21 cellular contexts compared by ENCODE assay signal in the genomic region with DNA sequence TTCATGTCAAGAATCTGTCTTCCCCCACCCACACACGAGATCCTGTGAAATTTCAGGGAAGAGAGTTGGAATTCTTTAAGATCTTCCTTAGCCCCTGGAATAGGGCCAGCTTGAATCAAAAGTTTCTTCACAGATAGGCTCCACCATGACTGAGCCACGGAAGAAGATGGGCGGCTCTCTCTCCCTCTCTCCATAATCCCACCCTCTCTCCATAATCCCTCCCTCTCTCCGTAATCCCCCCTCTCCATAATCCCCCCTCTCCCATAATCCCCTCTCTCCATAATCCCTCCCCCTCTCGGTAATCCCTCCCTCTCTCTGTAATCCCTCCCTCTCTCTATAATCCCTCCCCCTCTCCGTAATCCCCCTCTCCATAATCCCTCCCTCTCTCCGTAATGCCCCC. TPM values are rescaled to one million over a fixed set of nuclear protein-coding genes. Genes with fewer than 3 reads are reported as not detected.
DNase-seq lines count a peak whose midpoint lies in the region; FAIRE-seq and TF ChIP-seq lines count a peak whose summit lies in the region.
"Had no signal": no experiment of that assay in that cellular context is flagged by ENCODE, and none has a peak within 500 bp of the region (broad histone marks: within the 10 kb centered on the region; RNA-seq: fewer than 3 reads in every experiment).

No MANE protein-coding gene starts in this region.

- in situ Hi-C loops in SK-MEL-5 (cut with HindIII; ENCODE audit: low pct_unique_long_range_greater_than_20kb, low sequenced_read_pairs) = no loop called here

- no peak for TF ChIP-seq CTCF in Calu3 (IDR thresholded peaks at IDR 0.05; ENCODE audit: unreplicated experiment)

- no peak overlapping the region for H3K27ac Mint-ChIP-seq in Calu3 (ENCODE audit: unreplicated experiment)
- H3K27ac Mint-ChIP-seq: CD4-positive, alpha-beta memory T cell; GM23338 had no signal

- BruUV-seq in Calu3 (replicated peaks; lab: Mats Ljungman, UMichigan) = no TSS peak

- FAIRE-seq in GM12891 (lab: Jason Lieb, UNC) = peak; percentile 87
- FAIRE-seq: A204.1, G401.6 had no signal

- no peak overlapping the region for H3K4me3 Mint-ChIP-seq in Calu3 (ENCODE audit: low read depth, unreplicated experiment)
- H3K4me3 Mint-ChIP-seq: CD4-positive, alpha-beta memory T cell; GM23338 had no signal

- intact Hi-C loops in posterior vena cava (cut with DNase I) (no loop called here), Calu3 (cut with micrococcal nuclease; ENCODE audit: unreplicated experiment) (loop anchor here (10.0 kb wide), 1 partner anchor 593 kb away; no protein-coding TSS in a partner anchor)

- H3K4me1 Mint-ChIP-seq in Calu3 (ENCODE audit: low read depth, unreplicated experiment) = no peaks in the 10 kb centered on the region
- H3K4me1 Mint-ChIP-seq: CD4-positive, alpha-beta memory T cell had no signal

- no peaks in the 10 kb centered on the region for H3K9me3 Mint-ChIP-seq in Calu3 (ENCODE audit: low read depth, unreplicated experiment)
- H3K9me3 Mint-ChIP-seq: CD4-positive, alpha-beta memory T cell had no signal

- peaks cover 12% of the 10 kb centered on the region for H3K36me3 Mint-ChIP-seq in Calu3 (ENCODE audit: insufficient read depth, unreplicated experiment)
- H3K36me3 Mint-ChIP-seq: CD4-positive, alpha-beta memory T cell had no signal

- H3K27me3 Mint-ChIP-seq in Calu3 (ENCODE audit: unreplicated experiment) = peaks cover 13% of the 10 kb centered on the region
- H3K27me3 Mint-ChIP-seq: CD4-positive, alpha-beta memory T cell had no signal

- DNase-seq in NCI-H82 (lab: John Stamatoyannopoulos, UW) (peak; percentile 32), NCI-H82 treated with DMSO at 0.1 percent for 48 hours (lab: John Stamatoyannopoulos, UW; ENCODE audit: unreplicated experiment) (no peak), GM12891 (ENCODE audit: insufficient read length, low spot score) (no peak), SK-MEL-5 (ENCODE audit: low read depth, low spot score) (peak; percentile 14), posterior vena cava (ENCODE audit: low spot score) (peak; percentile 11), hepatic stellate cell (ENCODE audit: low spot score) (no peak), NCI-H2081 treated with DMSO at 0.1 percent for 48 hours (lab: John Stamatoyannopoulos, UW) (no peak), Calu3 (no peak)
- DNase-seq: CD4-positive, alpha-beta memory T cell; DND-41; KG1; NCI-H1105 treated with DMSO at 0.1 percent for 48 hours; NCI-H187 treated with DMSO at 0.1 percent for 48 hours; NCI-H2171; NCI-H526 treated with DMSO at 0.1 percent for 48 hours; OCI-M1; SHP77; T-helper 1 cell had no signal

- CTCF ChIA-PET in Calu3 (lab: Charles Lee) = interaction anchor here (0.7 kb wide), 1 partner anchor 1440 kb away, joined by 3 read pairs; no protein-coding TSS in a partner anchor

- no peak for TF ChIP-seq POLR2A in GM12891 (IDR thresholded peaks at IDR 0.05; ENCODE audit: low read depth, low read length)

TF ChIP-seq in GM12891, 5 proteins besides CTCF, POLR2A, EP300 and RAD21:
- no peak for TF ChIP-seq TAF1 (IDR thresholded peaks at IDR 0.05; ENCODE audit: low read depth, low read length)
- TF ChIP-seq SPI1 (IDR thresholded peaks at IDR 0.05; ENCODE audit: low read depth, low read length) = no peak
- no peak for TF ChIP-seq PAX5 (IDR thresholded peaks at IDR 0.05; ENCODE audit: insufficient read depth, low read length, severe bottlenecking)
- no peak for TF ChIP-seq POLR2AphosphoS5 (IDR thresholded peaks at IDR 0.05; ENCODE audit: low read depth, low read length)
- no peak for TF ChIP-seq POU2F2 (IDR thresholded peaks at IDR 0.05; ENCODE audit: low read depth, low read length)
TF ChIP-seq in GM12891: peak in this region for 0.

RNA-seq across cellular contexts. Expression of a gene that starts 20.4 kb away (rescaled TPM):
- polyA plus RNA-seq in GM12891 (2012; ENCODE audit: low read depth, missing spikeins) = not detected
- 0.03 and 0.08 TPM in 2 replicates for total RNA-seq in SK-MEL-5 (2014; rRNA removed; shearing (Covaris generic))
- 0.09 TPM in 1 of 2 replicates, not detected in the other for polyA plus RNA-seq in SK-MEL-5 (2015; cell fraction: cytosol; rRNA removed)
- polyA plus RNA-seq in SK-MEL-5 (2015; cell fraction: nucleus; rRNA removed) = 0.12 TPM in 2 replicates
- total RNA-seq in posterior vena cava (not detected), Calu3 (2022) (0.66 and 1.1 TPM in 2 replicates)
- total RNA-seq: CD4-positive, alpha-beta memory T cell; GM23338 had no signal
- polyA plus RNA-seq: GM23338 had no signal

Comparison
In these comparisons a context has a peak if more than half of its experiments do, and no peak if none do; other contexts are left out.
1. DNase-seq: peak in NCI-H82 (single experiment), SK-MEL-5 (single experiment) and posterior vena cava (single experiment); none in NCI-H82 treated with DMSO at 0.1 percent for 48 hours (single experiment), GM12891 (single experiment), hepatic stellate cell (single experiment), NCI-H2081 treated with DMSO at 0.1 percent for 48 hours (single experiment) and Calu3 (single experiment).